14 cellular contexts compared by ENCODE assay signal in the genomic region with DNA sequence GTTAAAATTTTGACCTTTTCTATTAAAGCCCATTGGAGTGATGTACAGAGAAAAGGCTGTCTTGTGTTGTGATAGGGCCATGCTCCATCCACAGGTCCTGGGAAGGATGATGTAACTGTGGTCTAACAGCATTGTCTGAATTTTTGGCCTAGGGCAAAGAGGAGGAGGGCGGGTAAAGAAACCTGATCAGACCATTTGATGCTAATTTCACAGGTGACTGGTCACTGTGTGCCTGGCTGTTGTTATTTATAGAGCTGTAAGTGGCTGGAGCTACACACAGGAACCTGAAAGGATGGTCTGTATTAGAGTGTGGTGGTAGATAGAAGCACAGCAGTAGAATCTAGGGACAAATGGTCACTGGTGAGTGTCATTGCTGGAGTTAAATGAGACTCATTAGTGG.
DNase-seq lines count a peak whose midpoint lies in the region; ATAC-seq and TF ChIP-seq lines count a peak whose summit lies in the region.
"Had no signal": no experiment of that assay in that cellular context is flagged by ENCODE, and none has a peak within 500 bp of the region (broad histone marks: within the 10 kb centered on the region; RNA-seq: fewer than 3 reads in every experiment).

No MANE protein-coding gene starts in this region.

- DNase-seq in Daoy (ENCODE audit: low read depth) (peak; percentile 69), NCI-H187 (lab: John Stamatoyannopoulos, UW) (peak; percentile 38 to 39), OCI-LY7 (ENCODE audit: low spot score) (no peak), iPS-NIHi7 (ENCODE audit: extremely low spot score) (peak; percentile 59), putamen (ENCODE audit: low spot score) (no peak), HK-2 (ENCODE audit: unreplicated experiment) (no peak)
- DNase-seq: activated CD8-positive, alpha-beta memory T cell treated with anti-CD3 and anti-CD28 coated beads, Interleukin-2, amount 50 U/mL, for 4 hours; CD8-positive, alpha-beta T cell; kidney glomerular epithelial cell; NCI-H524 treated with DMSO at 0.1 percent for 48 hours; T-helper 2 cell had no signal

- BruUV-seq in OCI-LY7 (replicated peaks; lab: Mats Ljungman, UMichigan): no TSS peak

- ATAC-seq in HG02884 (IDR thresholded peaks at IDR 0.05; ENCODE audit: unreplicated experiment) (no peak), GM18502 (IDR thresholded peaks at IDR 0.05; ENCODE audit: poor library complexity, unreplicated experiment) (no peak)
- ATAC-seq: CD8-positive, alpha-beta T cell had no signal

- intact Hi-C loops in OCI-LY7 (cut with micrococcal nuclease; ENCODE audit: unreplicated experiment): no loop called here

- H3K79me2 ChIP-seq in OCI-LY7 (ENCODE audit: insufficient read depth, low read depth, low read length): peaks cover 49% of the 10 kb centered on the region; the same call in 1 of the 2 replicates

- TF ChIP-seq CTCF in OCI-LY7 (conservative IDR thresholded peaks at IDR 0.05; ENCODE audit: low read length): no peak

- H3K4me1 ChIP-seq in OCI-LY7 (ENCODE audit: insufficient read depth, low read length, poor library complexity, severe bottlenecking): peaks cover 36% of the 10 kb centered on the region

- POLR2A ChIA-PET in OCI-LY7 (lab: Charles Lee): interaction anchor here (0.9 to 2.1 kb wide), 5 partner anchors 9 to 40 kb away, joined by 3 to 7 read pairs (median 4); no protein-coding TSS in a partner anchor

- no peaks in the 10 kb centered on the region for H4K20me1 ChIP-seq in OCI-LY7 (ENCODE audit: insufficient read depth, low read length)

- H3K36me3 ChIP-seq in OCI-LY7 (ENCODE audit: insufficient read depth, low read length): peaks cover 2% of the 10 kb centered on the region
- H3K36me3 ChIP-seq: suprapubic skin had no signal

- peak overlapping the region; percentile 46 for H3K4me2 ChIP-seq in OCI-LY7 (ENCODE audit: low read length)

- H3K4me3 ChIP-seq in OCI-LY7 (ENCODE audit: low read depth, low read length, poor library complexity, severe bottlenecking): no peak overlapping the region
- H3K4me3 ChIP-seq: suprapubic skin had no signal

- H2AFZ ChIP-seq in OCI-LY7 (ENCODE audit: low read length): no peak overlapping the region

- H3K9me2 ChIP-seq in OCI-LY7 (ENCODE audit: insufficient read depth, low read length): no peaks in the 10 kb centered on the region

- no peak overlapping the region for H3K27ac ChIP-seq in OCI-LY7 (ENCODE audit: low read depth, low read length, poor library complexity, severe bottlenecking)
- H3K27ac ChIP-seq: suprapubic skin had no signal

- CTCF ChIA-PET in OCI-LY7 (lab: Charles Lee; ENCODE audit: unreplicated experiment): no interaction called here

- peaks cover 4% of the 10 kb centered on the region; the same call in 1 of the 2 replicates for H3K9me3 ChIP-seq in OCI-LY7 (ENCODE audit: low read length)
- H3K9me3 ChIP-seq: suprapubic skin had no signal

Comparison
In these comparisons a context has a peak if more than half of its experiments do, and no peak if none do; other contexts are left out.
1. DNase-seq: peak in Daoy (single experiment), NCI-H187 (2 of 2) and iPS-NIHi7 (single experiment); none in OCI-LY7 (single experiment), putamen (single experiment) and HK-2 (single experiment).